20 cellular contexts compared by ENCODE assay signal in the genomic region with DNA sequence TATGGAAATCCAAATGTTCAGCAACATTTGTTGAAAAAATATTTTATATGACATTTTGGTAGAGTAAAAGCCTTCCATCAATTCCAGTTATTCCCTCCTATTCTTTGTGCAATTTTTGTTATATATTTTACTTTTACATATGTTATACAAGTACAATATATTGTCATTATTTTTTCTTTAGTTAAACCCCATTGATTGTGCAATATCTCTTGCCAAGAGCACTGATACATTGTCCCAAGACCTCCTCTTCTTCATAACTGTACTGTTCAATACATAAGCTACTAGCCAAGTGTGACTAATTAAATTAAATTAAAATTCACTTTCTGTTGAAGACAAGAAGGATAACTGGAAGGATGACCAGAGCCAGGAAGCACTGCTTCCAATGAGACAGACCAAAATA.
DNase-seq lines count a peak whose midpoint lies in the region; ATAC-seq, FAIRE-seq and TF ChIP-seq lines count a peak whose summit lies in the region.
"Had no signal": no experiment of that assay in that cellular context is flagged by ENCODE, and none has a peak within 500 bp of the region (broad histone marks: within the 10 kb centered on the region; RNA-seq: fewer than 3 reads in every experiment).

No MANE protein-coding gene starts in this region.

- intact Hi-C loops in HepG2 (cut with micrococcal nuclease; ENCODE audit: unreplicated experiment), result no loop called here
- intact Hi-C loops in right lobe of liver (cut with DNase I), result no loop called here
- intact Hi-C loops in K562 (cut with micrococcal nuclease), result loop anchor here (10.0 kb wide), 1 partner anchor 467 kb away; no protein-coding TSS in a partner anchor

- DNase-seq in HepG2 (ENCODE audit: low spot score) (no peak), right lobe of liver (no peak), K562 (ENCODE audit: extremely low read depth in 1 of 4, low spot score in 3 of 4) (no peak), tibial nerve (ENCODE audit: low spot score in 2 of 2) (no peak)
- DNase-seq: AML-193; Caco-2; Calu3; CD4-positive, alpha-beta T cell; CD8-positive, alpha-beta T cell; DMS79 treated with DMSO at 0.1 percent for 48 hours; GF-D8 had no signal

- no peaks in the 10 kb centered on the region for H3K4me1 ChIP-seq in HepG2 (ENCODE audit: insufficient read depth, low read length)
- no peaks in the 10 kb centered on the region for H3K4me1 ChIP-seq in right lobe of liver
- H3K4me1 ChIP-seq in K562 (replicated peaks in 1 of 2; ENCODE audit: control insufficient read depth in 2 of 2, insufficient read depth in 2 of 2, low read length in 2 of 2), result no peaks in the 10 kb centered on the region
- no peaks in the 10 kb centered on the region for H3K4me1 ChIP-seq in tibial nerve
- H3K4me1 ChIP-seq: A549; BLaER1 treated with 17β-estradiol and CSF1 and Interleukin-3, amounts not matched to agents 10 nM and 100 nM; Caco-2 had no signal

- H3K36me3 ChIP-seq in HepG2 (replicated peaks in 1 of 2; ENCODE audit: control insufficient read depth in 1 of 2, insufficient read depth in 2 of 2, low read length in 2 of 2) (no peaks in the 10 kb centered on the region), right lobe of liver (no peaks in the 10 kb centered on the region), K562 (ENCODE audit: control insufficient read depth, insufficient read depth, low read length) (no peaks in the 10 kb centered on the region), tibial nerve (no peaks in the 10 kb centered on the region)
- H3K36me3 ChIP-seq: BLaER1 treated with 17β-estradiol and CSF1 and Interleukin-3, amounts not matched to agents 10 nM and 100 nM had no signal

- H3K9me1 ChIP-seq in K562 (ENCODE audit: control insufficient read depth, insufficient read depth, low read length), result no peaks in the 10 kb centered on the region

- H4K20me1 ChIP-seq in HepG2 (ENCODE audit: insufficient read depth, low read length), result no peaks in the 10 kb centered on the region
- no peaks in the 10 kb centered on the region for H4K20me1 ChIP-seq in K562 (replicated peaks; ENCODE audit: control insufficient read depth, insufficient read depth, low read length)
- H4K20me1 ChIP-seq: BLaER1 treated with 17β-estradiol and CSF1 and Interleukin-3, amounts not matched to agents 10 nM and 100 nM had no signal

- in situ Hi-C loops in HepG2 (cut with HindIII; ENCODE audit: extremely low pct_ligation_motif_present, low pct_unique_long_range_greater_than_20kb) (loop anchor here (25.0 kb wide), 1 partner anchor 335 kb away; no protein-coding TSS in a partner anchor), K562 (cut with MboI) (no loop called here)

- H3K27ac ChIP-seq in HepG2 (ENCODE audit: extremely low read length, insufficient read depth, low read length) (no peak overlapping the region), right lobe of liver (no peak overlapping the region), K562 (ENCODE audit: extremely low read depth, low read depth, low read length) (no peak overlapping the region), tibial nerve (no peak overlapping the region)
- H3K27ac ChIP-seq: 22Rv1; A549; BLaER1 treated with 17β-estradiol and CSF1 and Interleukin-3, amounts not matched to agents 10 nM and 100 nM; C4-2B had no signal

- peaks cover 25% of the 10 kb centered on the region for H3K9me3 ChIP-seq in HepG2 (ENCODE audit: low read length)
- no peaks in the 10 kb centered on the region for H3K9me3 ChIP-seq in right lobe of liver
- H3K9me3 ChIP-seq in K562 (replicated peaks; ENCODE audit: control insufficient read depth, insufficient read depth, low read depth, low read length), result no peaks in the 10 kb centered on the region
- H3K9me3 ChIP-seq in tibial nerve, result peaks cover 0 to 29% (median 2%) of the 10 kb centered on the region in 4 donors
- H3K9me3 ChIP-seq: A549, Caco-2 had no signal

- POLR2A ChIA-PET in HepG2 (lab: Yijun Ruan, JAX), result no interaction called here
- POLR2A ChIA-PET in K562 (lab: Yijun Ruan, JAX), result no interaction called here

- no peak for TF ChIP-seq POLR2A in HepG2 (IDR thresholded peaks at IDR 0.05; ENCODE audit: insufficient read depth in 1 of 2, low read depth in 2 of 2, low read length in 2 of 2)
- no peak for TF ChIP-seq POLR2A in right lobe of liver (IDR thresholded peaks at IDR 0.05)
- no peak for TF ChIP-seq POLR2A in K562 (conservative IDR thresholded peaks at IDR 0.05)
- TF ChIP-seq POLR2A in tibial nerve (IDR thresholded peaks at IDR 0.05), result no peak

- no peak overlapping the region for H3K9ac ChIP-seq in HepG2 (ENCODE audit: insufficient read depth, low read depth, low read length)
- H3K9ac ChIP-seq in K562 (ENCODE audit: insufficient read depth in 1 of 2, low read depth in 2 of 2, low read length in 2 of 2), result no peak overlapping the region
- H3K9ac ChIP-seq: BLaER1 treated with 17β-estradiol and CSF1 and Interleukin-3, amounts not matched to agents 10 nM and 100 nM had no signal

- CTCF ChIA-PET in HepG2 (lab: Yijun Ruan, JAX; ENCODE audit: low intra/inter-chr PET ratio, low total read pairs), result no interaction called here
- CTCF ChIA-PET in K562 (lab: Yijun Ruan, JAX; ENCODE audit: low intra/inter-chr PET ratio), result no interaction called here

- FAIRE-seq in HepG2 (lab: Jason Lieb, UNC), result no peak
- FAIRE-seq in K562 (lab: Jason Lieb, UNC), result no peak
- FAIRE-seq: A549, D721Med, G401.6, GM12892, GM18507 had no signal

- TF ChIP-seq RAD21 in HepG2 (CRISPR knock-in tag; IDR thresholded peaks at IDR 0.05), result no peak
- no peak for TF ChIP-seq RAD21 in K562 (CRISPR knock-in tag; conservative IDR thresholded peaks at IDR 0.05 in 1 of 2, IDR thresholded peaks at IDR 0.05 in 1 of 2)

- no peak for ATAC-seq in HepG2
- no peak for ATAC-seq in right lobe of liver
- ATAC-seq in K562, result no peak
- ATAC-seq in HG03520 (IDR thresholded peaks at IDR 0.05; ENCODE audit: unreplicated experiment), result no peak
- ATAC-seq: A549; CD8-positive, alpha-beta T cell had no signal

- no peaks in the 10 kb centered on the region for H3K27me3 ChIP-seq in HepG2 (ENCODE audit: control insufficient read depth in 1 of 2, insufficient read depth in 2 of 2, low read length in 2 of 2)
- H3K27me3 ChIP-seq in right lobe of liver, result no peaks in the 10 kb centered on the region
- H3K27me3 ChIP-seq in K562 (ENCODE audit: control insufficient read depth in 2 of 2, insufficient read depth in 2 of 2, low read length in 2 of 2), result no peaks in the 10 kb centered on the region
- H3K27me3 ChIP-seq in tibial nerve, result no peaks in the 10 kb centered on the region
- H3K27me3 ChIP-seq: BLaER1 treated with 17β-estradiol and CSF1 and Interleukin-3, amounts not matched to agents 10 nM and 100 nM had no signal

- H2AFZ ChIP-seq in HepG2 (ENCODE audit: low read length) (no peak overlapping the region), K562 (ENCODE audit: low read depth, low read length) (no peak overlapping the region)

- TF ChIP-seq EP300 in HepG2 (IDR thresholded peaks at IDR 0.05; ENCODE audit: low read depth in 2 of 2, low read length in 2 of 2), result no peak
- no peak for TF ChIP-seq EP300 in HepG2 (CRISPR knock-in tag; IDR thresholded peaks at IDR 0.05; ENCODE audit: borderline replicate concordance)
- TF ChIP-seq EP300 in K562 (IDR thresholded peaks at IDR 0.05; ENCODE audit: low read length), result no peak
- TF ChIP-seq EP300 in tibial nerve (IDR thresholded peaks at IDR 0.05), result no peak

- H3K79me2 ChIP-seq in HepG2 (ENCODE audit: insufficient read depth, low read length) (no peaks in the 10 kb centered on the region), K562 (ENCODE audit: control insufficient read depth, insufficient read depth, low read length) (no peaks in the 10 kb centered on the region)

- no peak overlapping the region for H3K4me3 ChIP-seq in HepG2 (replicated peaks in 1 of 3; ENCODE audit: insufficient read depth in 1 of 3, low read depth in 2 of 3, low read length in 3 of 3)
- no peak overlapping the region for H3K4me3 ChIP-seq in right lobe of liver
- no peak overlapping the region for H3K4me3 ChIP-seq in K562
- H3K4me3 ChIP-seq in tibial nerve, result no peak overlapping the region
- H3K4me3 ChIP-seq: A549; BLaER1 treated with 17β-estradiol and CSF1 and Interleukin-3, amounts not matched to agents 10 nM and 100 nM had no signal

- no peak for TF ChIP-seq CTCF in HepG2 (CRISPR knock-in tag; IDR thresholded peaks at IDR 0.05)
- TF ChIP-seq CTCF in right lobe of liver (IDR thresholded peaks at IDR 0.05), result no peak
- no peak for TF ChIP-seq CTCF in K562 (IDR thresholded peaks at IDR 0.05 in 2 of 3, conservative IDR thresholded peaks at IDR 0.05 in 1 of 3; ENCODE audit: insufficient read depth in 2 of 3, low read depth in 1 of 3, low read length in 3 of 3)
- TF ChIP-seq CTCF in tibial nerve (IDR thresholded peaks at IDR 0.05), result no peak

- H3K4me2 ChIP-seq in HepG2 (ENCODE audit: low read depth, low read length) (no peak overlapping the region), K562 (ENCODE audit: insufficient read depth, low read length) (no peak overlapping the region)
- H3K4me2 ChIP-seq: A549; BLaER1 treated with 17β-estradiol and CSF1 and Interleukin-3, amounts not matched to agents 10 nM and 100 nM had no signal

- no TSS peak for BruUV-seq in HepG2 (replicated peaks; lab: Mats Ljungman, UMichigan)
- no TSS peak for BruUV-seq in K562 (replicated peaks; lab: Mats Ljungman, UMichigan)

TF ChIP-seq in HepG2, 621 proteins besides CTCF, POLR2A, EP300 and RAD21:
- TF ChIP-seq MEIS2 (CRISPR knock-in tag; IDR thresholded peaks at IDR 0.05) (no peak), ZSCAN25 (CRISPR knock-in tag; IDR thresholded peaks at IDR 0.05) (no peak), CEBPB (IDR thresholded peaks at IDR 0.05; ENCODE audit: borderline replicate concordance, low read depth, low read length) (peak; percentile 62; the same call in 1 of the 2 replicates), MLLT10 (CRISPR knock-in tag; IDR thresholded peaks at IDR 0.05) (no peak), GABPA (IDR thresholded peaks at IDR 0.05; ENCODE audit: low read depth, low read length) (no peak), GABPA (CRISPR knock-in tag; IDR thresholded peaks at IDR 0.05; ENCODE audit: low read depth) (no peak)

TF ChIP-seq in K562, 482 proteins besides CTCF, POLR2A, EP300 and RAD21 (continues in another document):
- TF ChIP-seq CEBPG (CRISPR knock-in tag; IDR thresholded peaks at IDR 0.05) (no peak), CEBPG (tag; conservative IDR thresholded peaks at IDR 0.05 in 1 of 2, IDR thresholded peaks at IDR 0.05 in 1 of 2) (peak in 1 of 2 experiments; percentile 82; a peak in 2 of 4 replicates), ZNF436 (CRISPR knock-in tag; IDR thresholded peaks at IDR 0.05) (no peak), CEBPB (tag; IDR thresholded peaks at IDR 0.05) (peak; percentile 39; the same call in 1 of the 2 replicates)
